ENCODE assay signal across 28 cellular contexts in the genomic region with DNA sequence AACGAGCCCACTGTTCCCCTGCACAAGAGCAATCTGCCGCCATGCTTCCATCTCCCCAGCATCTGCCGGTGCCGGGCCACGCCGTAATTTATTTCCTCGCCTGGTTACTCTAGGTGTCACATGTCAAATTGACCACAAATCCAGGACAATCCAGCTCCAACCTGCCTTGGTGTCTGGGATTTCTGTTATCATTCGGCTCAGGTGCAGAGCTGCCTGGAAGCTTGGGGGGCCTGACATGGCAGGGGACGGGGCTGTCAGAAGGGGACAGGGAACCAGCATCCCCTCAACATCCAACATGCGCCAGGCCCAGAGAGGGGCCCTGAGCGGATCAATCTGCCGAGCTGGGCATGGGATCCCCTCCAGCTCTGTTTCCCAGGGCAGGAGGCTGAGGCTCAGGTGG.
"Had no signal": no experiment of that assay in that cellular context is flagged by ENCODE, and none has a peak within 500 bp of the region (broad histone marks: within the 10 kb centered on the region; RNA-seq: fewer than 3 reads in every experiment).

No MANE protein-coding gene starts in this region.

- DNase-seq: activated CD4-positive, alpha-beta T cell treated with anti-CD3 and anti-CD28 coated beads for 48 hours; activated CD4-positive, alpha-beta T cell treated with anti-CD3 and anti-CD28 coated beads, Interleukin-2, amount 50 U/mL, for 1 hour; activated CD4-positive, alpha-beta T cell treated with anti-CD3 and anti-CD28 coated beads, Interleukin-2, amount 50 U/mL, for 48 hours; activated CD8-positive, alpha-beta memory T cell treated with anti-CD3 and anti-CD28 coated beads for 24 hours; activated CD8-positive, alpha-beta T cell treated with anti-CD3 and anti-CD28 coated beads for 36 hours; activated effector memory CD4-positive, alpha-beta T cell treated with Interleukin-2 at 50 U/mL for 16 hours; activated gamma-delta T cell treated with Interleukin-2 at 50 U/mL for 16 hours; activated naive CD4-positive, alpha-beta T cell treated with anti-CD3 and anti-CD28 coated beads, Interleukin-2, amount 50 U/mL, for 16 hours; activated naive CD4-positive, alpha-beta T cell treated with Interleukin-2 at 50 U/mL for 16 hours; activated T-cell treated with anti-CD3 and anti-CD28 coated beads, Interleukin-2, amount 50 U/mL, for 4 hours; amniotic stem cell; anterior cingulate cortex; brain microvascular endothelial cell; dorsolateral prefrontal cortex; effector memory CD4-positive, alpha-beta T cell; foreskin fibroblast; head of caudate nucleus; T-helper 2 cell had no signal

- H3K27ac Mint-ChIP-seq: activated CD8-positive, alpha-beta T cell treated with anti-CD3 and anti-CD28 coated beads for 36 hours; activated naive CD8-positive, alpha-beta T cell; activated T-helper 17 cell treated with anti-CD3 and anti-CD28 coated beads, Interleukin-2, amount 50 U/mL, for 72 hours; dendritic cell treated with granulocyte-macrophage colony-stimulating factor and Interleukin-4, amounts not matched to agents 40 ng/mL and 50 ng/mL, for 4 days; endodermal cell had no signal

- ATAC-seq: activated CD8-positive, alpha-beta T cell treated with anti-CD3 and anti-CD28 coated beads for 36 hours; activated T-cell treated with anti-CD3 and anti-CD28 coated beads, Interleukin-2, amount 50 U/mL, for 4 hours; activated T-helper 17 cell treated with anti-CD3 and anti-CD28 coated beads, Interleukin-2, amount 50 U/mL, for 72 hours; esophagus mucosa had no signal

- H3K36me3 Mint-ChIP-seq: activated naive CD8-positive, alpha-beta T cell had no signal

- H3K4me3 ChIP-seq: coronary artery, dorsolateral prefrontal cortex had no signal

- H3K27me3 Mint-ChIP-seq: activated CD8-positive, alpha-beta T cell treated with anti-CD3 and anti-CD28 coated beads for 36 hours; activated naive CD8-positive, alpha-beta T cell; activated T-helper 17 cell treated with anti-CD3 and anti-CD28 coated beads, Interleukin-2, amount 50 U/mL, for 72 hours; central memory CD8-positive, alpha-beta T cell had no signal

- FAIRE-seq: astrocyte, bronchial epithelial cell, frontal cortex had no signal

- H3K27me3 ChIP-seq: brain microvascular endothelial cell, dorsolateral prefrontal cortex had no signal

- H3K4me3 Mint-ChIP-seq: activated CD8-positive, alpha-beta T cell treated with anti-CD3 and anti-CD28 coated beads for 36 hours; activated naive CD8-positive, alpha-beta T cell; activated T-cell treated with anti-CD3 and anti-CD28 coated beads, Interleukin-2, amount 50 U/mL, for 4 hours; activated T-helper 17 cell treated with anti-CD3 and anti-CD28 coated beads, Interleukin-2, amount 50 U/mL, for 72 hours; central memory CD8-positive, alpha-beta T cell; dendritic cell treated with granulocyte-macrophage colony-stimulating factor and Interleukin-4, amounts not matched to agents 40 ng/mL and 50 ng/mL, for 4 days; endodermal cell had no signal

- H3K27ac ChIP-seq: brain microvascular endothelial cell, coronary artery, dorsolateral prefrontal cortex had no signal

- H3K9me3 Mint-ChIP-seq: activated CD8-positive, alpha-beta T cell treated with anti-CD3 and anti-CD28 coated beads for 36 hours; activated T-cell treated with anti-CD3 and anti-CD28 coated beads, Interleukin-2, amount 50 U/mL, for 4 hours; activated T-helper 17 cell treated with anti-CD3 and anti-CD28 coated beads, Interleukin-2, amount 50 U/mL, for 72 hours; central memory CD8-positive, alpha-beta T cell; dendritic cell treated with granulocyte-macrophage colony-stimulating factor and Interleukin-4, amounts not matched to agents 40 ng/mL and 50 ng/mL, for 4 days; endodermal cell had no signal

- H3K36me3 ChIP-seq: brain microvascular endothelial cell had no signal

- H3K4me1 Mint-ChIP-seq: activated T-helper 17 cell treated with anti-CD3 and anti-CD28 coated beads, Interleukin-2, amount 50 U/mL, for 72 hours; central memory CD8-positive, alpha-beta T cell; endodermal cell had no signal
